ENCODE assay signal across 8 cellular contexts in the genomic region with DNA sequence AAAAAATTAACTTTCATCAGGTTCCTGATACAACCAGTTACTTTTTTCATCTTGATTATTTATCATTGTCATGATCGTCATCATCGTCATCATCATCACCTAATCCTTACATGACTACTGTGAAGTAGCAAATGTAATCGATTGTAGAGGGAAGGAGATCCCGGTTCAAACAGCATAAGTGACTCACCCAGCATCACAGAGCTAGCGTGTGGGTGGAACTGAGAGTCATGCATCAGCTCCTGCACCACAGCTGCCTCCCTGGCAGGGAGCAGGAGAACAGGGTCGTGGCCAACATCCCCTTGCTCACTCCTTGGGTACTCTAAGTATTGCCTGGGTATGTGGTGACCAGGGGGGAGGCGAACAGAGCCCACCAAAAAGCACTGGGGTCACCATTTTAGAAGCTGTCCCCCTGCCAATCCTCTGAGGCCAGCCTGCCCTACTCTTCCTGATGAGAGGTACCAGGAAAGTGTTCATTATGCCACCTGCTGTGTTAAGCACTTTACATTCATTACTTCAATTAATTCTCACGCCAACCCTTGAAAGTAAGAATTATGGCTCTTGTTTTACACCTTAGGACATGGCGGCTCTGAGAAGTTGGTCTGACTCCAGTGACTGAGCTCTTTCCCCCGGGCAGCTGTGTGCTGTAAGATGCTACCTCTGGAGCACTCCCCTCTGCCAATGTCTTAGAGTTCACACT.
DNase-seq lines count a peak whose midpoint lies in the region; ATAC-seq, FAIRE-seq and TF ChIP-seq lines count a peak whose summit lies in the region.

No MANE protein-coding gene starts in this region.

- DNase-seq in GM10266 (ENCODE audit: extremely low spot score) (peak; percentile 28), fibroblast of peridontal ligament (ENCODE audit: extremely low read depth) (peak; percentile 80), type B pancreatic cell (ENCODE audit: extremely low spot score, unreplicated experiment) (no peak), Caco-2 (no peak), pancreas (no peak)
- peak; percentile 52 to 57 for DNase-seq in activated CD4-positive, alpha-beta T cell treated with anti-CD3 and anti-CD28 coated beads for 24 hours (ENCODE audit: low read depth in 2 of 2)
- peak; percentile 33 for DNase-seq in stimulated activated CD8-positive, alpha-beta memory T cell treated with anti-CD3 and anti-CD28 coated beads, Interleukin-7, amount 100 ng/mL, for 24 hours (ENCODE audit: low read depth)

- H3K9me3 Mint-ChIP-seq in type B pancreatic cell (no peaks in the 10 kb centered on the region), Caco-2 (ENCODE audit: unreplicated experiment) (no peaks in the 10 kb centered on the region)

- no peak overlapping the region for H3K27ac ChIP-seq in pancreas

- no peak overlapping the region for H3K27ac Mint-ChIP-seq in type B pancreatic cell
- H3K27ac Mint-ChIP-seq in Caco-2 (ENCODE audit: unreplicated experiment) = no peak overlapping the region

- H3K27me3 Mint-ChIP-seq in type B pancreatic cell = peaks cover 5% of the 10 kb centered on the region
- no peaks in the 10 kb centered on the region for H3K27me3 Mint-ChIP-seq in Caco-2 (ENCODE audit: insufficient read depth, unreplicated experiment)

- H3K36me3 ChIP-seq in Caco-2 (ENCODE audit: control insufficient read depth, insufficient read depth, low read length) (no peaks in the 10 kb centered on the region), pancreas (no peaks in the 10 kb centered on the region)

- TF ChIP-seq CTCF in GM10266 (IDR thresholded peaks at IDR 0.05; ENCODE audit: control insufficient read depth, insufficient read depth, low read depth, missing control alignments) (no peak), type B pancreatic cell (conservative IDR thresholded peaks at IDR 0.05) (no peak), Caco-2 (IDR thresholded peaks at IDR 0.05; ENCODE audit: insufficient read depth in 1 of 2, low read depth in 1 of 2, low read length in 1 of 2, severe bottlenecking in 1 of 2, unreplicated experiment in 1 of 2) (no peak), pancreas (IDR thresholded peaks at IDR 0.05) (no peak)

- POLR2A ChIA-PET in Caco-2 (lab: Charles Lee) = no interaction called here

- intact Hi-C loops in Caco-2 (cut with micrococcal nuclease; ENCODE audit: unreplicated experiment) = no loop called here
- intact Hi-C loops in pancreas (cut with DNase I) = no loop called here

- peaks cover 14% of the 10 kb centered on the region for H3K4me1 Mint-ChIP-seq in type B pancreatic cell (ENCODE audit: unreplicated experiment)
- no peaks in the 10 kb centered on the region for H3K4me1 Mint-ChIP-seq in Caco-2 (ENCODE audit: low read depth, unreplicated experiment)

- WGBS in pancreas, 2 donors = 75 to 82% methylated on average over 10 of the region's 10 CpGs

- no TSS peak for BruUV-seq in Caco-2 (replicated peaks; lab: Mats Ljungman, UMichigan)

- H3K4me1 ChIP-seq in Caco-2 = no peaks in the 10 kb centered on the region
- no peaks in the 10 kb centered on the region for H3K4me1 ChIP-seq in pancreas

- no peaks in the 10 kb centered on the region for H3K27me3 ChIP-seq in Caco-2 (replicated peaks; ENCODE audit: control insufficient read depth, insufficient read depth, low read length)
- no peaks in the 10 kb centered on the region for H3K27me3 ChIP-seq in pancreas

- H3K9me3 ChIP-seq in Caco-2 = no peaks in the 10 kb centered on the region
- H3K9me3 ChIP-seq in pancreas = no peaks in the 10 kb centered on the region

- H3K36me3 Mint-ChIP-seq in type B pancreatic cell (no peaks in the 10 kb centered on the region), Caco-2 (ENCODE audit: insufficient read depth, unreplicated experiment) (no peaks in the 10 kb centered on the region)

- ATAC-seq in HG02852 (IDR thresholded peaks at IDR 0.05; ENCODE audit: unreplicated experiment) (peak; percentile 84), pancreas (no peak)

- FAIRE-seq in pancreas (lab: Jason Lieb, UNC) = no peak

- CTCF ChIA-PET in Caco-2 (lab: Charles Lee) = no interaction called here

- H3K4me3 Mint-ChIP-seq in type B pancreatic cell (no peak overlapping the region), Caco-2 (ENCODE audit: unreplicated experiment) (no peak overlapping the region)

- H3K4me3 ChIP-seq in Caco-2 (ENCODE audit: low read depth, low read length) = no peak overlapping the region
- no peak overlapping the region for H3K4me3 ChIP-seq in pancreas

Comparison
In these comparisons a context has a peak if more than half of its experiments do, and no peak if none do; other contexts are left out.
1. DNase-seq: peak in GM10266 (single experiment), activated CD4-positive, alpha-beta T cell treated with anti-CD3 and anti-CD28 coated beads for 24 hours (2 of 2), fibroblast of peridontal ligament (single experiment) and stimulated activated CD8-positive, alpha-beta memory T cell treated with anti-CD3 and anti-CD28 coated beads, Interleukin-7, amount 100 ng/mL, for 24 hours (single experiment); none in type B pancreatic cell (single experiment), Caco-2 (0 of 2) and pancreas (0 of 6).